ENCODE assay signal across 19 cellular contexts in the genomic region with DNA sequence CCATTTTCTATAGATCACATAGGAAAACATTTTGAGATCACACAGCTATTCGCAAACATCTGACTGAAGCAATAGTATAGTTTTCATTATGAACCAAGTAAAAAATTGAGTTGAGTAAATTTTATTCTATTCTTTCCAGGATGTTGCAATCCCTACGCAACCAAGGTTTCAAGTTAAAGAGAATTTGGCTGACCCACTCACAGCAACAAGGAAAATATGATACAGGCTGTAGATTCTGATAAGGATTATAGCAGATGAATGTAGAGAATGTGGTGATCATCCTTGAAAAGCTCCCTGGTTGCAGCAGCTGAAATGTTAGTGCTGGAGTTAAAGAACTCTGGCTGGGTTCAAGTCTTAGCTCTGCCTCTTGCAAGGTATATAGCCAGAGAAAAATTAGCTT. TPM values are rescaled to one million over a fixed set of nuclear protein-coding genes. Genes with fewer than 3 reads are reported as not detected.
DNase-seq lines count a peak whose midpoint lies in the region; ATAC-seq, FAIRE-seq and TF ChIP-seq lines count a peak whose summit lies in the region.
"Had no signal": no experiment of that assay in that cellular context is flagged by ENCODE, and none has a peak within 500 bp of the region (broad histone marks: within the 10 kb centered on the region; RNA-seq: fewer than 3 reads in every experiment).

No MANE protein-coding gene starts in this region.

- peaks cover 2% of the 10 kb centered on the region for H3K4me1 ChIP-seq in mesenchymal stem cell (ENCODE audit: control insufficient read depth, insufficient read depth, low read depth, low read length)
- peaks cover 63% of the 10 kb centered on the region for H3K4me1 ChIP-seq in vagina

- H3K4me3 ChIP-seq in AG09309 (ENCODE audit: control insufficient read depth, low read depth, low read length) (no peak overlapping the region), NB4 (ENCODE audit: low read depth, low read length) (no peak overlapping the region), mesenchymal stem cell (ENCODE audit: insufficient read depth in 1 of 2, low read depth in 1 of 2, low read length in 2 of 2) (no peak overlapping the region), vagina (peak overlapping the region in 1 of 2 donors; percentile 3)
- H3K4me3 ChIP-seq: cardiac muscle cell had no signal

- H2BK120ac ChIP-seq in mesenchymal stem cell (ENCODE audit: low read depth, low read length), result no peak overlapping the region

- no peak overlapping the region for H3K4ac ChIP-seq in mesenchymal stem cell (ENCODE audit: low read depth in 1 of 2, low read length in 2 of 2)

- H3K27me3 Mint-ChIP-seq in chondrocyte (ENCODE audit: low read depth), result no peaks in the 10 kb centered on the region

- H3K9ac ChIP-seq in mesenchymal stem cell (ENCODE audit: low read length), result peak overlapping the region; percentile 44

- no peak overlapping the region for H3K14ac ChIP-seq in mesenchymal stem cell (ENCODE audit: low read length in 2 of 2)

- H2AK5ac ChIP-seq in mesenchymal stem cell (ENCODE audit: low read length, severe bottlenecking), result no peak overlapping the region

- TF ChIP-seq POLR2A in NB4 (IDR thresholded peaks at IDR 0.05; ENCODE audit: extremely low read depth, insufficient read length), result no peak
- TF ChIP-seq POLR2A in vagina (IDR thresholded peaks at IDR 0.05), result no peak

- no peak overlapping the region for H3K4me2 ChIP-seq in mesenchymal stem cell (ENCODE audit: low read length, poor library complexity, severe bottlenecking)

- no peak for TF ChIP-seq CTCF in AG09309 (IDR thresholded peaks at IDR 0.05; ENCODE audit: control insufficient read depth, insufficient read depth, low read depth, low read length, missing control alignments)
- no peak for TF ChIP-seq CTCF in NB4 (IDR thresholded peaks at IDR 0.05; ENCODE audit: low read depth, low read length)
- no peak for TF ChIP-seq CTCF in chondrocyte (IDR thresholded peaks at IDR 0.05)
- TF ChIP-seq CTCF in vagina (IDR thresholded peaks at IDR 0.05), result no peak

- no peaks in the 10 kb centered on the region for H3K9me3 Mint-ChIP-seq in chondrocyte (ENCODE audit: low read depth)
- H3K9me3 Mint-ChIP-seq: H9 had no signal

- H2BK12ac ChIP-seq in mesenchymal stem cell (ENCODE audit: low read length in 2 of 2), result no peak overlapping the region

- intact Hi-C loops in vagina (cut with DNase I), result loop anchor here (5.0 to 10.0 kb wide), 2 partner anchors 56 to 142 kb away; no protein-coding TSS in a partner anchor

- no peaks in the 10 kb centered on the region for H3K27me3 ChIP-seq in mesenchymal stem cell (ENCODE audit: control insufficient read depth in 1 of 2, insufficient read depth in 1 of 2, low read length in 2 of 2)
- H3K27me3 ChIP-seq in vagina, result no peaks in the 10 kb centered on the region
- H3K27me3 ChIP-seq: cardiac muscle cell had no signal

- H3K36me3 Mint-ChIP-seq in chondrocyte (ENCODE audit: low read depth), result no peaks in the 10 kb centered on the region

- H3K27ac Mint-ChIP-seq in chondrocyte (ENCODE audit: unreplicated experiment), result peak overlapping the region; percentile 74
- H3K27ac Mint-ChIP-seq: H9 had no signal

- no peak overlapping the region for H3K4me3 Mint-ChIP-seq in chondrocyte (ENCODE audit: unreplicated experiment)
- H3K4me3 Mint-ChIP-seq: H9 had no signal

- DNase-seq in AG09309 (ENCODE audit: low read depth) (peak; percentile 55), NB4 (ENCODE audit: low read depth) (peak; percentile 50), chondrocyte (ENCODE audit: low spot score) (no peak), mesenchymal stem cell (no peak), HTR-8/SVneo (ENCODE audit: insufficient read length, low spot score) (no peak), vagina (ENCODE audit: extremely low spot score in 2 of 2) (no peak)
- DNase-seq: activated CD8-positive, alpha-beta memory T cell treated with anti-CD3 and anti-CD28 coated beads for 24 hours; activated gamma-delta T cell; C1 segment of cervical spinal cord; H9; NCI-H1417; posterior cingulate gyrus; stimulated activated CD4-positive, alpha-beta T cell treated with anti-CD3 and anti-CD28 coated beads, Interleukin-1b, Interleukin-23, amount 100 ng/mL, for 48 hours; T1000 had no signal

- H3K27ac ChIP-seq in mesenchymal stem cell (ENCODE audit: low read length, poor library complexity, severe bottlenecking) (no peak overlapping the region), vagina (no peak overlapping the region)
- H3K27ac ChIP-seq: cardiac muscle cell, RWPE1 had no signal

- 100% methylated on average over 1 of the region's 2 CpGs for WGBS in mesenchymal stem cell

- H3K79me1 ChIP-seq in mesenchymal stem cell (replicated peaks; ENCODE audit: low read length, poor library complexity, severe bottlenecking), result peaks cover 4% of the 10 kb centered on the region

- FAIRE-seq in HTR-8/SVneo (lab: Jason Lieb, UNC), result no peak
- FAIRE-seq: endothelial cell of umbilical vein had no signal

- no peak overlapping the region for H2BK5ac ChIP-seq in mesenchymal stem cell (ENCODE audit: low read depth, low read length, poor library complexity, severe bottlenecking)

- H2BK15ac ChIP-seq in mesenchymal stem cell (ENCODE audit: low read depth, poor library complexity, severe bottlenecking), result no peak overlapping the region

- no peak overlapping the region for H3K18ac ChIP-seq in mesenchymal stem cell (ENCODE audit: low read depth in 1 of 2, low read length in 2 of 2)

- peaks cover 0 to 4% of the 10 kb centered on the region in 2 experiments for H3K36me3 ChIP-seq in mesenchymal stem cell (ENCODE audit: control insufficient read depth in 1 of 2, insufficient read depth in 2 of 2, low read depth in 1 of 2, low read length in 2 of 2)
- H3K36me3 ChIP-seq in vagina, result no peaks in the 10 kb centered on the region
- H3K36me3 ChIP-seq: cardiac muscle cell had no signal

- no peak overlapping the region for H2AFZ ChIP-seq in mesenchymal stem cell (ENCODE audit: low read depth, low read length)

- H3K4me1 Mint-ChIP-seq in chondrocyte (ENCODE audit: low read depth), result peaks cover 60% of the 10 kb centered on the region

- no peaks in the 10 kb centered on the region for H3K9me3 ChIP-seq in mesenchymal stem cell (ENCODE audit: control insufficient read depth, low read length)
- no peaks in the 10 kb centered on the region for H3K9me3 ChIP-seq in vagina

- ATAC-seq in HG03175 (IDR thresholded peaks at IDR 0.05; ENCODE audit: unreplicated experiment) (no peak), HG02885 (IDR thresholded peaks at IDR 0.05; ENCODE audit: poor library complexity, unreplicated experiment) (no peak)

- H4K8ac ChIP-seq in mesenchymal stem cell (ENCODE audit: low read length), result no peak overlapping the region

- H4K91ac ChIP-seq in mesenchymal stem cell (ENCODE audit: low read length), result no peak overlapping the region

- no peak overlapping the region for H3K23ac ChIP-seq in mesenchymal stem cell (ENCODE audit: low read length in 2 of 2)

RNA-seq across cellular contexts. Expression of a gene that starts 4.7 kb away (rescaled TPM):
- total RNA-seq in chondrocyte (22.4 to 26.6 TPM (median 25.1 TPM) in 3 replicates), vagina (30.7 TPM)
- 27.2 TPM for polyA plus RNA-seq in mesenchymal stem cell (2013, experiment 1 of 2)
- 25.4 TPM for polyA plus RNA-seq in mesenchymal stem cell (2013, experiment 2 of 2)

Comparison
In these comparisons a context has a peak if more than half of its experiments do, and no peak if none do; other contexts are left out.
1. DNase-seq: peak in AG09309 (single experiment) and NB4 (single experiment); none in chondrocyte (single experiment), mesenchymal stem cell (single experiment), HTR-8/SVneo (single experiment) and vagina (0 of 2).